Comparison of ENCODE assay signal across 1 cellular context in genomic region chr19:15180451-15181390, GRCh38.
TF ChIP-seq lines count a peak whose summit lies in the region.

No MANE protein-coding gene starts in this region.

TF ChIP-seq in H1, 55 proteins besides CTCF, POLR2A, EP300 and RAD21 (continued from another document):
- 0 out of 2 replicates have a peak, but pooled peaks have one; percentile 13 for TF ChIP-seq YY1 (IDR thresholded peaks at IDR 0.05; ENCODE audit: low read depth, low read length)
